Comparison of ENCODE assay signal across 8 cellular contexts in genomic region chr7:21944616-21945373, GRCh38. TPM values are rescaled to one million over a fixed set of nuclear protein-coding genes. Genes with fewer than 3 reads are reported as not detected.
DNase-seq lines count a peak whose midpoint lies in the region; ATAC-seq and TF ChIP-seq lines count a peak whose summit lies in the region.

No MANE protein-coding gene starts in this region.

- ATAC-seq in HG03469 (IDR thresholded peaks at IDR 0.05; ENCODE audit: unreplicated experiment), result no peak

- H3K4me3 ChIP-seq in fibroblast of the aortic adventitia (ENCODE audit: low read depth, low read length) (peak overlapping the region; percentile 82), neural cell (ENCODE audit: low read length) (peak overlapping the region; percentile 85)

- H4K20me1 ChIP-seq in neural cell (ENCODE audit: insufficient read depth), result no peaks in the 10 kb centered on the region

- peaks cover 16% of the 10 kb centered on the region for H3K27me3 ChIP-seq in neural cell (ENCODE audit: insufficient read depth, low read depth, low read length)

- no peaks in the 10 kb centered on the region for H3K9me3 ChIP-seq in neural cell (ENCODE audit: low read length)

- H3F3A ChIP-seq in neural cell (ENCODE audit: insufficient read depth, low read length, poor library complexity, severe bottlenecking), result peaks cover 3% of the 10 kb centered on the region

- H3K4me2 ChIP-seq in neural cell (ENCODE audit: low read length), result peak overlapping the region; percentile 53

- no peak overlapping the region for H3K9ac ChIP-seq in neural cell (ENCODE audit: low read length)

- peak overlapping the region; percentile 36 for H2AFZ ChIP-seq in neural cell (ENCODE audit: low read depth, low read length)

- peak; percentile 9 to 46 for DNase-seq in NCI-H524 (lab: John Stamatoyannopoulos, UW)
- no peak for DNase-seq in NCI-H524 treated with DMSO at 0.1 percent for 48 hours (lab: John Stamatoyannopoulos, UW)
- peak; percentile 82 for DNase-seq in NCI-H2171 (lab: John Stamatoyannopoulos, UW)
- DNase-seq in activated CD8-positive, alpha-beta memory T cell treated with anti-CD3 and anti-CD28 coated beads, Interleukin-2, amount 50 U/mL, for 48 hours, result peak; percentile 66
- no peak for DNase-seq in fibroblast of the aortic adventitia (ENCODE audit: low read depth)
- no peak for DNase-seq in ecto neural progenitor cell (ENCODE audit: low spot score)

- TF ChIP-seq RAD21 in neural cell (conservative IDR thresholded peaks at IDR 0.05), result no peak

- no peak for TF ChIP-seq EP300 in neural cell (conservative IDR thresholded peaks at IDR 0.05; ENCODE audit: poor library complexity, severe bottlenecking)

- TF ChIP-seq CTCF in fibroblast of the aortic adventitia (IDR thresholded peaks at IDR 0.05; ENCODE audit: insufficient read depth, low read length) (no peak), neural cell (IDR thresholded peaks at IDR 0.05; ENCODE audit: poor library complexity, severe bottlenecking) (no peak)

- no peaks in the 10 kb centered on the region for H3K79me2 ChIP-seq in neural cell (replicated peaks; ENCODE audit: insufficient read depth, low read length)

- no peaks in the 10 kb centered on the region for H3K36me3 ChIP-seq in neural cell (ENCODE audit: insufficient read depth, low read length)

- no peak overlapping the region for H3K27ac ChIP-seq in neural cell (ENCODE audit: low read length)

- H3K9me2 ChIP-seq in neural cell (ENCODE audit: insufficient read depth, low read length), result no peaks in the 10 kb centered on the region

TF ChIP-seq in neural cell, 6 proteins besides CTCF, POLR2A, EP300 and RAD21:
- no peak for TF ChIP-seq REST (IDR thresholded peaks at IDR 0.05; ENCODE audit: borderline replicate concordance)
- no peak for TF ChIP-seq MXI1 (conservative IDR thresholded peaks at IDR 0.05; ENCODE audit: poor library complexity, severe bottlenecking)
- TF ChIP-seq SMC3 (conservative IDR thresholded peaks at IDR 0.05; ENCODE audit: poor library complexity), result no peak
- TF ChIP-seq TAF1 (IDR thresholded peaks at IDR 0.05; ENCODE audit: low read depth), result no peak
- TF ChIP-seq EZH2 (IDR thresholded peaks at IDR 0.05; ENCODE audit: borderline replicate concordance, insufficient read depth, low read length, poor library complexity, severe bottlenecking), result no peak
- TF ChIP-seq POLR2AphosphoS5 (IDR thresholded peaks at IDR 0.05), result no peak

RNA-seq across cellular contexts. Expression of gene CDCA7L, which starts 0.9 kb away (rescaled TPM):
- 39.1 and 116 TPM in 2 replicates for total RNA-seq in fibroblast of the aortic adventitia (ENCODE audit: low replicate concordance)
- 3.4 and 3.9 TPM in 2 replicates for polyA plus RNA-seq in neural cell
- polyA minus RNA-seq in neural cell, result 3.9 and 7.3 TPM in 2 replicates

Comparison
In these comparisons a context has a peak if more than half of its experiments do, and no peak if none do; other contexts are left out.
1. DNase-seq: peak in NCI-H524 (2 of 2), NCI-H2171 (single experiment) and activated CD8-positive, alpha-beta memory T cell treated with anti-CD3 and anti-CD28 coated beads, Interleukin-2, amount 50 U/mL, for 48 hours (single experiment); none in NCI-H524 treated with DMSO at 0.1 percent for 48 hours (single experiment), fibroblast of the aortic adventitia (single experiment) and ecto neural progenitor cell (single experiment).